In the genomic region with DNA sequence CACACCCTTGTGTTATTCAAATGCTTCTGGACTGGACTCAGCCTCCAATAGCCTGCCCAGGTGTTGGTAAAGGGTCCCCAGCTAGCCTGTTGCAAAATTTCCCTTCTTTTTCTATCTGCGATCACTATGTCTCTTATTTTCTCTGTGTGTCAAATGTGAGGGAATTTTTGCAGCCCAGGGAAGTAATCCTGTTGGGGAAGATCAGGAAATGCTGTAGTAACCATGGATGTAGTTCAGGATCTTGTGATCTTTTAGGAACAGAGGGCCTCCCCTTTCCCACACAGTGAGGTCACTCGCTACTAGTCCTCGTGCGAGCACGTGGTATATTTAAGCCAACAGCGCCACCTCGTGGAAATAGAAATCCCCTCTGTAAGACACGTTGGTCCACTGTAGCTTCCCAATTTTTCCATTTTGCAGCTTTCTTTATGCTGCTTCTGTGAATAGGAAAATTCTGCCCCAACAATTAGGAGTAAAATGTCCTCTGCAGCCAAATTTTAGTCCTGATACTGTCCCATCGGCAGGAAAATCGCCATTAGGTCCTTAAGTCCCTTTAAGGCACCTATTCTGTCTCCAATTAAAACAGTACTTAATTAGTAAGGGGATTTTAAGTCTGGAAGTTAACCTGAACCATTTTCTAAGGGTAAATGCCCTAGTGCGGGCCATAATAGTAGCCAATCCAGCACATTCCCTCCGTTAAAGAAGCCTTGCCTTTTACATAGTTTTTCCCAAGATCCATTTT, we compare ENCODE assay signal across 8 cellular contexts. TPM values are rescaled to one million over a fixed set of nuclear protein-coding genes. Genes with fewer than 3 reads are reported as not detected.
DNase-seq lines count a peak whose midpoint lies in the region; ATAC-seq and TF ChIP-seq lines count a peak whose summit lies in the region.

No MANE protein-coding gene starts in this region.

- peak; percentile 28 for DNase-seq in NCI-H2107 treated with DMSO at 0.1 percent for 48 hours (lab: John Stamatoyannopoulos, UW; ENCODE audit: unreplicated experiment)
- DNase-seq in NCI-H2107 (lab: John Stamatoyannopoulos, UW) = no peak
- DNase-seq in MV-4-11 (lab: John Stamatoyannopoulos, UW) = peak; percentile 62
- DNase-seq in WERI-Rb-1 = peak; percentile 63
- DNase-seq in colonic mucosa = peak; percentile 64
- DNase-seq in mesenchymal stem cell = peak; percentile 64
- peak in 1 of 2 donors; percentile 59 for DNase-seq in upper lobe of left lung

- no peak for TF ChIP-seq POLR2A in upper lobe of left lung (IDR thresholded peaks at IDR 0.05)

- H4K91ac ChIP-seq in mesenchymal stem cell (ENCODE audit: low read length) = no peak overlapping the region

- H3K27me3 ChIP-seq in WERI-Rb-1 (ENCODE audit: insufficient read depth, low read depth, severe bottlenecking) = no peaks in the 10 kb centered on the region
- no peaks in the 10 kb centered on the region for H3K27me3 ChIP-seq in colonic mucosa
- H3K27me3 ChIP-seq in mesenchymal stem cell (ENCODE audit: control insufficient read depth in 1 of 2, insufficient read depth in 1 of 2, low read length in 2 of 2) = no peaks in the 10 kb centered on the region
- no peaks in the 10 kb centered on the region for H3K27me3 ChIP-seq in upper lobe of left lung

- no peak for TF ChIP-seq EP300 in upper lobe of left lung (IDR thresholded peaks at IDR 0.05)

- no peak overlapping the region for H2BK5ac ChIP-seq in mesenchymal stem cell (ENCODE audit: low read depth, low read length, poor library complexity, severe bottlenecking)

- no peak overlapping the region for H3K4me3 ChIP-seq in WERI-Rb-1 (ENCODE audit: low read depth, low read length)
- no peak overlapping the region for H3K4me3 ChIP-seq in colonic mucosa
- H3K4me3 ChIP-seq in mesenchymal stem cell (ENCODE audit: insufficient read depth in 1 of 2, low read depth in 1 of 2, low read length in 2 of 2) = no peak overlapping the region
- H3K4me3 ChIP-seq in upper lobe of left lung = no peak overlapping the region

- H2AK5ac ChIP-seq in mesenchymal stem cell (ENCODE audit: low read length, severe bottlenecking) = no peak overlapping the region

- ATAC-seq in upper lobe of left lung (ENCODE audit: low FRiP score in 2 of 2) (peak in 1 of 2 donors; percentile 93), HG02763 (IDR thresholded peaks at IDR 0.05; ENCODE audit: unreplicated experiment) (no peak)

- no peak overlapping the region for H3K18ac ChIP-seq in mesenchymal stem cell (ENCODE audit: low read depth in 1 of 2, low read length in 2 of 2)

- no peak overlapping the region for H3K9ac ChIP-seq in colonic mucosa (ENCODE audit: low read depth in 2 of 2, low read length in 2 of 2)
- peak overlapping the region; percentile 55 for H3K9ac ChIP-seq in mesenchymal stem cell (ENCODE audit: low read length)

- no peak overlapping the region for H3K23ac ChIP-seq in mesenchymal stem cell (ENCODE audit: low read length in 2 of 2)

- no peak overlapping the region for H3K14ac ChIP-seq in mesenchymal stem cell (ENCODE audit: low read length in 2 of 2)

- intact Hi-C loops in colonic mucosa (cut with DNase I) = loop anchor here (2.0 kb wide), 1 partner anchor 266 kb away; no protein-coding TSS in a partner anchor

- H3K36me3 ChIP-seq in WERI-Rb-1 (no peaks in the 10 kb centered on the region), colonic mucosa (no peaks in the 10 kb centered on the region), mesenchymal stem cell (ENCODE audit: control insufficient read depth in 1 of 2, insufficient read depth in 2 of 2, low read depth in 1 of 2, low read length in 2 of 2) (no peaks in the 10 kb centered on the region), upper lobe of left lung (no peaks in the 10 kb centered on the region)

- no peak overlapping the region for H3K4ac ChIP-seq in mesenchymal stem cell (ENCODE audit: low read depth in 1 of 2, low read length in 2 of 2)

- WGBS in mesenchymal stem cell = 47% methylated on average over 10 of the region's 12 CpGs
- WGBS in upper lobe of left lung, 2 donors = 53 to 57% methylated on average over 12 of the region's 12 CpGs

- no peak overlapping the region for H2BK15ac ChIP-seq in mesenchymal stem cell (ENCODE audit: low read depth, poor library complexity, severe bottlenecking)

- H2BK120ac ChIP-seq in mesenchymal stem cell (ENCODE audit: low read depth, low read length) = no peak overlapping the region

- no peak overlapping the region for H3K4me2 ChIP-seq in mesenchymal stem cell (ENCODE audit: low read length, poor library complexity, severe bottlenecking)

- TF ChIP-seq CTCF in WERI-Rb-1 (IDR thresholded peaks at IDR 0.05; ENCODE audit: low read depth, low read length) (peak; percentile 41; the same call in 1 of the 2 replicates), colonic mucosa (IDR thresholded peaks at IDR 0.05) (peak; percentile 32), upper lobe of left lung (IDR thresholded peaks at IDR 0.05) (peak in 5 of 6 experiments; percentile 28 to 60 (median 43))

- H2BK12ac ChIP-seq in mesenchymal stem cell (ENCODE audit: low read length in 2 of 2) = no peak overlapping the region

- no peak overlapping the region for H2AFZ ChIP-seq in mesenchymal stem cell (ENCODE audit: low read depth, low read length)

- H3K79me1 ChIP-seq in mesenchymal stem cell (replicated peaks; ENCODE audit: low read length, poor library complexity, severe bottlenecking) = no peaks in the 10 kb centered on the region

- no peak overlapping the region for H4K8ac ChIP-seq in mesenchymal stem cell (ENCODE audit: low read length)

- H3K9me3 ChIP-seq in WERI-Rb-1 (ENCODE audit: severe bottlenecking) (peaks cover 5% of the 10 kb centered on the region), colonic mucosa (peaks cover 9% of the 10 kb centered on the region), mesenchymal stem cell (ENCODE audit: control insufficient read depth, low read length) (peaks cover 23% of the 10 kb centered on the region), upper lobe of left lung (peaks cover 32 to 48% (median 41%) of the 10 kb centered on the region in 4 donors)

- H3K4me1 ChIP-seq in colonic mucosa (no peaks in the 10 kb centered on the region), mesenchymal stem cell (ENCODE audit: control insufficient read depth, insufficient read depth, low read depth, low read length) (no peaks in the 10 kb centered on the region), upper lobe of left lung (no peaks in the 10 kb centered on the region)

- no peak overlapping the region for H3K27ac ChIP-seq in WERI-Rb-1
- no peak overlapping the region for H3K27ac ChIP-seq in colonic mucosa
- no peak overlapping the region for H3K27ac ChIP-seq in mesenchymal stem cell (ENCODE audit: low read length, poor library complexity, severe bottlenecking)
- no peak overlapping the region for H3K27ac ChIP-seq in upper lobe of left lung

RNA-seq across cellular contexts. Expression of a gene that starts 4.0 kb away (rescaled TPM):
- total RNA-seq in colonic mucosa (not detected), upper lobe of left lung (not detected)
- polyA plus RNA-seq in mesenchymal stem cell (2013, experiment 1 of 2) = not detected
- not detected for polyA plus RNA-seq in mesenchymal stem cell (2013, experiment 2 of 2)

RNA-seq across cellular contexts. Expression of a gene that starts 15.6 kb away (rescaled TPM):
- total RNA-seq in colonic mucosa (10 to 100 TPM; 30.3 to 34.2 TPM), upper lobe of left lung (10 to 100 TPM; 22.2 to 33.5 (median 26.6) TPM)
- polyA plus RNA-seq in mesenchymal stem cell (2013, experiment 1 of 2) = 14.6 TPM
- polyA plus RNA-seq in mesenchymal stem cell (2013, experiment 2 of 2) = 14.1 TPM

RNA-seq across cellular contexts. Expression of a gene that starts 49.2 kb away (rescaled TPM):
- total RNA-seq in colonic mucosa (10 to 100 TPM in 1 of 2 donors, 1 to 10 TPM in 1; 8.0 to 11.7 TPM), upper lobe of left lung (10 to 100 TPM in 2 of 6 donors, 1 to 10 TPM in 3, under 1 TPM in 1; 1.00 to 31.4 (median 8.7) TPM)
- polyA plus RNA-seq in mesenchymal stem cell (2013, experiment 1 of 2) = 7.2 TPM
- polyA plus RNA-seq in mesenchymal stem cell (2013, experiment 2 of 2) = 6.8 TPM

RNA-seq across cellular contexts. Expression of a gene that starts 49.3 kb away (rescaled TPM):
- total RNA-seq in colonic mucosa (10 to 100 TPM; 12.1 to 13.9 TPM), upper lobe of left lung (1 to 10 TPM; 2.2 to 9.6 (median 6.4) TPM)
- 6.5 TPM for polyA plus RNA-seq in mesenchymal stem cell (2013, experiment 1 of 2)
- 6.8 TPM for polyA plus RNA-seq in mesenchymal stem cell (2013, experiment 2 of 2)
